Comparison of ENCODE assay signal across 29 cellular contexts in genomic region chr2:19332503-19332902, GRCh38. TPM values are rescaled to one million over a fixed set of nuclear protein-coding genes. Genes with fewer than 3 reads are reported as not detected.
"Had no signal": no experiment of that assay in that cellular context is flagged by ENCODE, and none has a peak within 500 bp of the region (broad histone marks: within the 10 kb centered on the region; RNA-seq: fewer than 3 reads in every experiment).

No MANE protein-coding gene starts in this region.

- DNase-seq: colonic mucosa; effector CD8-positive, alpha-beta T cell; endodermal cell; foreskin fibroblast; gastrocnemius medialis; heart left ventricle; left colon; natural killer cell; occipital lobe; ovary; posterior cingulate gyrus; psoas muscle; stimulated activated CD4-positive, alpha-beta T cell treated with anti-CD3 and anti-CD28 coated beads, Interleukin-12 subunit alpha, Interleukin-12 subunit beta, amount 100 ng/mL, for 4 hours; stimulated activated CD4-positive, alpha-beta T cell treated with anti-CD3 and anti-CD28 coated beads, Interleukin-1b, Interleukin-23, amount 100 ng/mL, for 48 hours; stimulated activated CD4-positive, alpha-beta T cell treated with anti-CD3 and anti-CD28 coated beads, Interleukin-4, amount 100 ng/mL, for 1 hour; stimulated activated CD8-positive, alpha-beta memory T cell treated with anti-CD3 and anti-CD28 coated beads, Interleukin-4, amount 100 ng/mL, for 48 hours; stimulated activated naive CD4-positive, alpha-beta T cell; stimulated activated naive CD8-positive, alpha-beta T cell treated with anti-CD3 and anti-CD28 coated beads, Interleukin-15, amount 100 ng/mL, for 72 hours; transverse colon; upper lobe of right lung; uterus had no signal

- H3K9me3 ChIP-seq: colonic mucosa, gastrocnemius medialis, heart left ventricle, ovary, psoas muscle, suprapubic skin, transverse colon, upper lobe of right lung, uterus had no signal

- H3K27ac ChIP-seq: colonic mucosa, epithelial cell of prostate, gastrocnemius medialis, heart left ventricle, hepatocyte, ovary, psoas muscle, suprapubic skin, transverse colon, upper lobe of right lung, uterus had no signal

- H3K4me2 ChIP-seq: hepatocyte, smooth muscle cell had no signal

- H3K4me1 ChIP-seq: colonic mucosa, psoas muscle, suprapubic skin, upper lobe of right lung, uterus had no signal

- ATAC-seq: esophagus mucosa; gastrocnemius medialis; left colon; natural killer cell; psoas muscle; sciatic nerve; stimulated activated naive CD8-positive, alpha-beta T cell treated with anti-CD3 and anti-CD28 coated beads, Interleukin-15, amount 100 ng/mL, for 72 hours; upper lobe of right lung had no signal

- H3K4me3 ChIP-seq: colonic mucosa, gastrocnemius medialis, heart left ventricle, hepatocyte, lung, ovary, psoas muscle, smooth muscle cell, suprapubic skin, transverse colon, upper lobe of right lung, uterus had no signal

RNA-seq across cellular contexts. Expression of gene OSR1, which starts 25.9 kb away (rescaled TPM):
- total RNA-seq: endodermal cell, natural killer cell had no signal
- polyA plus RNA-seq: neural cell had no signal
